In the genomic region with DNA sequence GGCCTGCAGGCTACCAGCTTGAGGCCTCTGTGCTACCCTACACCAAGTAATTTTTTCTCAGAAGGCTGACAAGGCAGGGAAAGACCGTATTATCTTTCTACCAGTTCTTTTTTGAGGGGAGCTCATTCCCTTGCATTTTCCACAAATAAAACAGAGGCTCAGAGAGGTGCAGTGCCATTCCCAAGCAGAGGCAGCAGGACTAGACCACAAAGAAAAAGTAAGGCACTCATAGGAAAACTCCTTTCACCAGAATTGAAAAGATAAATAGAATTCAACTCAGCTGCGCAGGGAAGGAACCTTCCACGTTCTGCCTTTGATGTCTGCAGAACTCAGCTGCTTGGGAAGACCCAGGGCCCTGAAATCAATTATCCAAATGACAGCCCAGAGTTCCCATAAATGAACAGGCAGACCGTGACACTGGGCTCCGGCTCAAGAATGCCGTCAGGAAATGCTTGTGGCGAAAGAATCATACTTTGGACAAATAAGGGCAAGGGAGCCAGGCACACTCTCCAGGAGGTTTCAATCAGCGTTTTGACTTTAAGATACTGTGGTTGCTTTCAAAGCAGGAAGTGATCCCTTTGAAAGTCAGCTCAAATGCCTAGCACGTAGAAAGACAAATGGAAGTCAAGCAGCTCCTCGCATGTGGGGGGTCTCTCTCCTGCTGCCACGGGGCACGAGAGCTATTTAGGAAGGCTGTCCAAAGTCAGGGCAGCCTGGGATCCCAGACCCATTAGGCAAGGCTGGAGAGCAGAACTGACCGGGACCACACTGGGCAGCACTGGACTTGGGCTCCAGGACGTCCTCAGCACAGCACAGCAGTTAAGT, we compare ENCODE assay signal across 8 cellular contexts. TPM values are rescaled to one million over a fixed set of nuclear protein-coding genes. Genes with fewer than 3 reads are reported as not detected.
DNase-seq lines count a peak whose midpoint lies in the region; ATAC-seq and TF ChIP-seq lines count a peak whose summit lies in the region.

No MANE protein-coding gene starts in this region.

- H3K4me3 Mint-ChIP-seq in CD4-positive, CD25-positive, alpha-beta regulatory T cell: peak overlapping the region in 2 of 4 donors; percentile 44 to 49

- no peak overlapping the region for H3K27ac ChIP-seq in CD4-positive, CD25-positive, alpha-beta regulatory T cell (ENCODE audit: insufficient read depth, low read length, poor library complexity, severe bottlenecking)
- H3K27ac ChIP-seq in body of pancreas (peak overlapping the region; percentile 61 to 86 (median 80)), skeletal muscle tissue (ENCODE audit: low read depth, low read length) (peak overlapping the region; percentile 93)

- H3K27me3 Mint-ChIP-seq in CD4-positive, CD25-positive, alpha-beta regulatory T cell: no peaks in the 10 kb centered on the region

- 43 to 54% methylated on average over 11 to 14 of the region's 14 CpGs for WGBS in body of pancreas, 2 donors

- no peaks in the 10 kb centered on the region for H3K9me3 Mint-ChIP-seq in CD4-positive, CD25-positive, alpha-beta regulatory T cell

- peaks cover 7% of the 10 kb centered on the region for H3K4me1 ChIP-seq in CD4-positive, CD25-positive, alpha-beta regulatory T cell (ENCODE audit: control insufficient read depth, insufficient read depth, low read length, poor library complexity, severe bottlenecking)
- peaks cover 43% of the 10 kb centered on the region for H3K4me1 ChIP-seq in body of pancreas
- peaks cover 82 to 86% (median 83%) of the 10 kb centered on the region in 3 donors for H3K4me1 ChIP-seq in skeletal muscle tissue (ENCODE audit: control insufficient read depth in 3 of 3, insufficient read depth in 3 of 3, low read length in 3 of 3)

- H3K27ac Mint-ChIP-seq in CD4-positive, CD25-positive, alpha-beta regulatory T cell: peak overlapping the region; percentile 45 to 78 (median 69)

- peak overlapping the region; percentile 54 to 79 (median 77) for H3K9ac ChIP-seq in skeletal muscle tissue (ENCODE audit: low read depth in 1 of 3, low read length in 3 of 3)

- TF ChIP-seq CTCF in body of pancreas (IDR thresholded peaks at IDR 0.05): no peak

- TF ChIP-seq POLR2A in body of pancreas (IDR thresholded peaks at IDR 0.05): peak in 2 of 3 donors; percentile 26 to 35

- no peaks in the 10 kb centered on the region for H3K27me3 ChIP-seq in CD4-positive, CD25-positive, alpha-beta regulatory T cell (ENCODE audit: control insufficient read depth, insufficient read depth, low read length)
- H3K27me3 ChIP-seq in body of pancreas (no peaks in the 10 kb centered on the region), skeletal muscle tissue (ENCODE audit: control insufficient read depth in 3 of 3, insufficient read depth in 3 of 3, low read length in 3 of 3) (no peaks in the 10 kb centered on the region)

- peak in 1 of 3 donors; percentile 29 for DNase-seq in CD4-positive, CD25-positive, alpha-beta regulatory T cell
- peak; percentile 92 for DNase-seq in MV-4-11 (lab: John Stamatoyannopoulos, UW)
- peak; percentile 53 to 78 (median 62) for DNase-seq in body of pancreas
- peak; percentile 47 for DNase-seq in iPS-NIHi7 (ENCODE audit: extremely low spot score)
- DNase-seq in middle frontal gyrus (ENCODE audit: extremely low spot score, low spot score): no peak
- DNase-seq in D341Med (ENCODE audit: low spot score): no peak

- H3K4me3 ChIP-seq in CD4-positive, CD25-positive, alpha-beta regulatory T cell (ENCODE audit: low read depth, low read length): no peak overlapping the region
- H3K4me3 ChIP-seq in body of pancreas (no peak overlapping the region), skeletal muscle tissue (ENCODE audit: low read length in 3 of 3) (peak overlapping the region; percentile 23 to 65 (median 49))

- intact Hi-C loops in body of pancreas (cut with DNase I): no loop called here

- ATAC-seq in CD4-positive, CD25-positive, alpha-beta regulatory T cell (ENCODE audit: low read depth in 2 of 2): no peak
- ATAC-seq in body of pancreas (peak; percentile 82), GM18502 (IDR thresholded peaks at IDR 0.05; ENCODE audit: poor library complexity, unreplicated experiment) (no peak)

- H3K4me1 Mint-ChIP-seq in CD4-positive, CD25-positive, alpha-beta regulatory T cell: peaks cover 0 to 65% (median 30%) of the 10 kb centered on the region in 4 donors

- H3K9me3 ChIP-seq in CD4-positive, CD25-positive, alpha-beta regulatory T cell (ENCODE audit: control insufficient read depth in 2 of 2, low read length in 2 of 2): no peaks in the 10 kb centered on the region
- no peaks in the 10 kb centered on the region for H3K9me3 ChIP-seq in body of pancreas
- H3K9me3 ChIP-seq in skeletal muscle tissue (ENCODE audit: control insufficient read depth in 3 of 3, low read length in 3 of 3): no peaks in the 10 kb centered on the region

- peaks cover 51% of the 10 kb centered on the region for H3K36me3 ChIP-seq in CD4-positive, CD25-positive, alpha-beta regulatory T cell (ENCODE audit: control insufficient read depth, insufficient read depth, low read length)
- H3K36me3 ChIP-seq in body of pancreas (replicated peaks in 1 of 2; ENCODE audit: insufficient read depth in 1 of 2, low read depth in 2 of 2): no peaks in the 10 kb centered on the region
- H3K36me3 ChIP-seq in skeletal muscle tissue (ENCODE audit: control insufficient read depth in 3 of 3, insufficient read depth in 3 of 3, low read length in 3 of 3): peaks cover 15 to 17% (median 17%) of the 10 kb centered on the region in 3 donors

- peaks cover 33% of the 10 kb centered on the region for H3K36me3 Mint-ChIP-seq in CD4-positive, CD25-positive, alpha-beta regulatory T cell

RNA-seq across cellular contexts. Expression of a gene that starts 14.0 kb away (rescaled TPM):
- 38.7 TPM for total RNA-seq in CD4-positive, CD25-positive, alpha-beta regulatory T cell
- polyA plus RNA-seq in CD4-positive, CD25-positive, alpha-beta regulatory T cell: 10 to 100 TPM; 26.4 to 32.3 (median 28.7) TPM
- 10 to 100 TPM; 18.2 to 28.3 TPM for total RNA-seq in body of pancreas
- 24.0 TPM for total RNA-seq in skeletal muscle tissue

RNA-seq across cellular contexts. Expression of a gene that starts 14.4 kb away (rescaled TPM):
- 38.2 TPM for total RNA-seq in CD4-positive, CD25-positive, alpha-beta regulatory T cell
- polyA plus RNA-seq in CD4-positive, CD25-positive, alpha-beta regulatory T cell: 10 to 100 TPM; 16.8 to 24.4 (median 20.9) TPM
- total RNA-seq in body of pancreas (10 to 100 TPM; 18.9 to 33.9 TPM), skeletal muscle tissue (21.4 TPM)

Comparison
In these comparisons a context has a peak if more than half of its experiments do, and no peak if none do; other contexts are left out.
1. DNase-seq: peak in MV-4-11 (single experiment), body of pancreas (4 of 4) and iPS-NIHi7 (single experiment); none in middle frontal gyrus (single experiment) and D341Med (single experiment).
2. H3K4me3 ChIP-seq: peak in skeletal muscle tissue (3 of 3); none in CD4-positive, CD25-positive, alpha-beta regulatory T cell (single experiment) and body of pancreas (0 of 2).